ENCODE assay signal across 18 cellular contexts in the genomic region with DNA sequence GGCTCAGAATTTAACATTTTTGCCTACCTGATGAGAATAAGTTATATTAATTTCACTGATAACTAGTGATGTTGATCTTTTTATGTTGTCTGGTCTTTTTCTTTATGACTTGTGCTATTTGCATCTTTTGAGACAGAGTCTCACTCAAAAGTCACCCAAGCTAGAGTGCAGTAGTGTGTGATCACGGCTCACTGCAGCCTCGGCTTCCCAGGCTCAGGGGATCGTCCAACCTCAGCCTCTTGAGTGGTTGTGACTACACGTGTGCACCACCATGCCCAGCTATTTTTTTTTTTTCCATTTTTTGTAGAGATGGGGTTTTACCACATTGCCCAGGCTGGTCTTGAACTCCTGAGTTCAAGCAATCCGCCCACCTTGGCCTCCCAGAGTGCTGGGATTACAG. TPM values are rescaled to one million over a fixed set of nuclear protein-coding genes. Genes with fewer than 3 reads are reported as not detected.
A peak's percentile ranks its signal among the peaks of the same experiment; 100 is the strongest.
DNase-seq lines count a peak whose midpoint lies in the region; ATAC-seq and TF ChIP-seq lines count a peak whose summit lies in the region.
"Had no signal": no experiment of that assay in that cellular context is flagged by ENCODE, and none has a peak within 500 bp of the region (broad histone marks: within the 10 kb centered on the region; RNA-seq: fewer than 3 reads in every experiment).

No MANE protein-coding gene starts in this region.

- H3K9me3 Mint-ChIP-seq in dendritic cell treated with granulocyte-macrophage colony-stimulating factor and Interleukin-4, amounts not matched to agents 40 ng/mL and 50 ng/mL, for 4 days, result no peaks in the 10 kb centered on the region
- H3K9me3 Mint-ChIP-seq in stimulated activated naive CD8-positive, alpha-beta T cell treated with anti-CD3 and anti-CD28 coated beads, Interleukin-15, Interleukin-2, amounts not matched to agents 100 ng/mL and 50 ng/mL, for 24 hours, result no peaks in the 10 kb centered on the region

- H3K27me3 ChIP-seq in ascending aorta, result no peaks in the 10 kb centered on the region
- H3K27me3 ChIP-seq: gastroesophageal sphincter had no signal

- H3K4me3 ChIP-seq in ascending aorta, result no peak overlapping the region
- H3K4me3 ChIP-seq: gastroesophageal sphincter, lower lobe of right lung, prostate gland, skin epidermis had no signal

- no peaks in the 10 kb centered on the region for H3K9me3 ChIP-seq in ascending aorta
- H3K9me3 ChIP-seq: gastroesophageal sphincter, lower lobe of right lung, prostate gland had no signal

- no peak overlapping the region for H3K27ac ChIP-seq in ascending aorta
- H3K27ac ChIP-seq: gastroesophageal sphincter, lower lobe of right lung, prostate gland, skin epidermis, WERI-Rb-1 had no signal

- no peak for TF ChIP-seq CTCF in ascending aorta (IDR thresholded peaks at IDR 0.05)

- peaks cover 43% of the 10 kb centered on the region for H3K36me3 Mint-ChIP-seq in dendritic cell treated with granulocyte-macrophage colony-stimulating factor and Interleukin-4, amounts not matched to agents 40 ng/mL and 50 ng/mL, for 4 days (ENCODE audit: low read depth)
- peaks cover 63% of the 10 kb centered on the region for H3K36me3 Mint-ChIP-seq in stimulated activated naive CD8-positive, alpha-beta T cell treated with anti-CD3 and anti-CD28 coated beads, Interleukin-15, Interleukin-2, amounts not matched to agents 100 ng/mL and 50 ng/mL, for 24 hours (ENCODE audit: low read depth)

- H3K4me1 ChIP-seq in ascending aorta, result peaks cover under 1 to 18% of the 10 kb centered on the region in 2 donors
- H3K4me1 ChIP-seq: prostate gland had no signal

- peak; percentile 27 for ATAC-seq in left ventricle myocardium superior
- ATAC-seq in left cardiac atrium, result no peak
- ATAC-seq: gastroesophageal sphincter, lower lobe of right lung had no signal

- DNase-seq in left ventricle myocardium superior (no peak), left cardiac atrium (no peak), NAMALWA (ENCODE audit: low spot score) (peak; percentile 11), NCI-H2081 (lab: John Stamatoyannopoulos, UW) (no peak), NCI-H2227 treated with DMSO at 0.1 percent for 48 hours (lab: John Stamatoyannopoulos, UW) (no peak), ascending aorta (ENCODE audit: low spot score in 2 of 2) (no peak)
- DNase-seq: H9; lower lobe of right lung; NCI-H1417; NK-92 treated with Interleukin-12 subunit alpha and Interleukin-12 subunit beta, amount 100 ng/mL, for 24 hours; stimulated activated CD4-positive, alpha-beta T cell treated with anti-CD3 and anti-CD28 coated beads, Interleukin-4, amount 100 ng/mL, for 4 hours; stimulated activated CD8-positive, alpha-beta memory T cell treated with anti-CD3 and anti-CD28 coated beads, Interleukin-4, amount 100 ng/mL, for 48 hours; WERI-Rb-1 had no signal

- peaks cover 43% of the 10 kb centered on the region for H3K4me1 Mint-ChIP-seq in dendritic cell treated with granulocyte-macrophage colony-stimulating factor and Interleukin-4, amounts not matched to agents 40 ng/mL and 50 ng/mL, for 4 days (ENCODE audit: low read depth)
- H3K4me1 Mint-ChIP-seq in stimulated activated naive CD8-positive, alpha-beta T cell treated with anti-CD3 and anti-CD28 coated beads, Interleukin-15, Interleukin-2, amounts not matched to agents 100 ng/mL and 50 ng/mL, for 24 hours (ENCODE audit: low read depth), result peaks cover 64% of the 10 kb centered on the region

- H3K36me3 ChIP-seq in ascending aorta, result peaks cover 3 to 13% of the 10 kb centered on the region in 2 donors
- H3K36me3 ChIP-seq: prostate gland had no signal

- H3K4me3 Mint-ChIP-seq in dendritic cell treated with granulocyte-macrophage colony-stimulating factor and Interleukin-4, amounts not matched to agents 40 ng/mL and 50 ng/mL, for 4 days, result no peak overlapping the region
- H3K4me3 Mint-ChIP-seq in stimulated activated naive CD8-positive, alpha-beta T cell treated with anti-CD3 and anti-CD28 coated beads, Interleukin-15, Interleukin-2, amounts not matched to agents 100 ng/mL and 50 ng/mL, for 24 hours, result peak overlapping the region; percentile 54
- H3K4me3 Mint-ChIP-seq: H9 had no signal

- intact Hi-C loops in left ventricle myocardium superior (cut with micrococcal nuclease), result no loop called here
- intact Hi-C loops in left cardiac atrium (cut with DNase I), result loop anchor here in 1 of 2 donors (10.0 kb wide), 1 partner anchor 52 kb away; no protein-coding TSS in a partner anchor
- intact Hi-C loops in dendritic cell treated with granulocyte-macrophage colony-stimulating factor and Interleukin-4, amounts not matched to agents 40 ng/mL and 50 ng/mL, for 4 days (cut with micrococcal nuclease), result no loop called here
- intact Hi-C loops in ascending aorta (cut with DNase I), result no loop called here

- H3K27ac Mint-ChIP-seq in dendritic cell treated with granulocyte-macrophage colony-stimulating factor and Interleukin-4, amounts not matched to agents 40 ng/mL and 50 ng/mL, for 4 days, result peak overlapping the region; percentile 57
- H3K27ac Mint-ChIP-seq in stimulated activated naive CD8-positive, alpha-beta T cell treated with anti-CD3 and anti-CD28 coated beads, Interleukin-15, Interleukin-2, amounts not matched to agents 100 ng/mL and 50 ng/mL, for 24 hours, result peak overlapping the region; percentile 78

- H3K27me3 Mint-ChIP-seq in dendritic cell treated with granulocyte-macrophage colony-stimulating factor and Interleukin-4, amounts not matched to agents 40 ng/mL and 50 ng/mL, for 4 days, result no peaks in the 10 kb centered on the region
- no peaks in the 10 kb centered on the region for H3K27me3 Mint-ChIP-seq in stimulated activated naive CD8-positive, alpha-beta T cell treated with anti-CD3 and anti-CD28 coated beads, Interleukin-15, Interleukin-2, amounts not matched to agents 100 ng/mL and 50 ng/mL, for 24 hours

RNA-seq across cellular contexts. Expression of a gene that starts 7.5 kb away (rescaled TPM):
- total RNA-seq in left ventricle myocardium superior (32.2 TPM), left cardiac atrium (10 to 100 TPM; 24.5 to 28.7 TPM), ascending aorta (29.2 TPM)
